Comparison of ENCODE assay signal across 25 cellular contexts in genomic region chr4:158538911-158539310, GRCh38. TPM values are rescaled to one million over a fixed set of nuclear protein-coding genes. Genes with fewer than 3 reads are reported as not detected.
DNase-seq lines count a peak whose midpoint lies in the region; ATAC-seq and TF ChIP-seq lines count a peak whose summit lies in the region.
"Had no signal": no experiment of that assay in that cellular context is flagged by ENCODE, and none has a peak within 500 bp of the region (broad histone marks: within the 10 kb centered on the region; RNA-seq: fewer than 3 reads in every experiment).

No MANE protein-coding gene starts in this region.

- no peaks in the 10 kb centered on the region for H3K27me3 ChIP-seq in lung (ENCODE audit: control insufficient read depth, insufficient read depth)
- H3K27me3 ChIP-seq in CD4-positive, alpha-beta T cell (ENCODE audit: control insufficient read depth, insufficient read depth, low read length), result no peaks in the 10 kb centered on the region
- H3K27me3 ChIP-seq: stomach, tibial nerve had no signal

- WGBS in lung, 2 donors, result 40 to 54% methylated on average over 4 of the region's 4 CpGs

- H3K4me1 Mint-ChIP-seq in CD4-positive, alpha-beta T cell (ENCODE audit: low read depth), result no peaks in the 10 kb centered on the region

- peaks cover 12% of the 10 kb centered on the region for H3K27me3 Mint-ChIP-seq in CD4-positive, alpha-beta T cell

- no peaks in the 10 kb centered on the region for H3K4me1 ChIP-seq in lung (ENCODE audit: control insufficient read depth in 2 of 2, insufficient read depth in 2 of 2, low read length in 2 of 2)
- H3K4me1 ChIP-seq: psoas muscle, stomach, tibial nerve had no signal

- no peaks in the 10 kb centered on the region for H3K36me3 Mint-ChIP-seq in CD4-positive, alpha-beta T cell (ENCODE audit: low read depth)
- H3K36me3 Mint-ChIP-seq: activated naive CD8-positive, alpha-beta T cell had no signal

- no peak overlapping the region for H3K27ac Mint-ChIP-seq in CD4-positive, alpha-beta T cell
- H3K27ac Mint-ChIP-seq: activated naive CD8-positive, alpha-beta T cell had no signal

- H3K27ac ChIP-seq in lung (ENCODE audit: low read depth in 1 of 2, low read length in 1 of 2), result no peak overlapping the region
- no peak overlapping the region for H3K27ac ChIP-seq in CD4-positive, alpha-beta T cell (ENCODE audit: low read depth, low read length)
- H3K27ac ChIP-seq: C4-2B, PC-9, psoas muscle, stomach, tibial nerve, VCaP had no signal

- intact Hi-C loops in CD4-positive, alpha-beta T cell (cut with DNase I, micrococcal nuclease), result no loop called here

- no peak for TF ChIP-seq CTCF in lung (IDR thresholded peaks at IDR 0.05; ENCODE audit: control extremely low read depth, extremely low read depth)
- TF ChIP-seq CTCF in CD4-positive, alpha-beta T cell (IDR thresholded peaks at IDR 0.05), result no peak

- peak; percentile 31 for ATAC-seq in HG03175 (IDR thresholded peaks at IDR 0.05; ENCODE audit: unreplicated experiment)
- peak; percentile 38 for ATAC-seq in lung (ENCODE audit: insufficient read depth, low FRiP score)
- no peak for ATAC-seq in HG02870 (IDR thresholded peaks at IDR 0.05; ENCODE audit: unreplicated experiment)
- no peak for ATAC-seq in HG02840 (IDR thresholded peaks at IDR 0.05; ENCODE audit: low FRiP score, unreplicated experiment)
- ATAC-seq in CD4-positive, alpha-beta T cell (ENCODE audit: poor library complexity), result no peak
- ATAC-seq: psoas muscle had no signal

- CTCF ChIA-PET in CD4-positive, alpha-beta T cell (lab: Charles Lee), result no interaction called here

- H3K9me3 Mint-ChIP-seq in CD4-positive, alpha-beta T cell, result no peaks in the 10 kb centered on the region

- no peaks in the 10 kb centered on the region for H3K36me3 ChIP-seq in lung (ENCODE audit: control insufficient read depth in 2 of 2, insufficient read depth in 2 of 2, low read length in 2 of 2)
- H3K36me3 ChIP-seq: stomach, tibial nerve had no signal

- no peak overlapping the region for H3K4me3 ChIP-seq in lung
- H3K4me3 ChIP-seq: GM23248, PC-9, psoas muscle, stomach, tibial nerve had no signal

- H3K9me3 ChIP-seq in lung (ENCODE audit: control insufficient read depth in 2 of 2, insufficient read depth in 1 of 2, low read length in 1 of 2), result no peaks in the 10 kb centered on the region
- H3K9me3 ChIP-seq in CD4-positive, alpha-beta T cell (ENCODE audit: control insufficient read depth, low read length), result no peaks in the 10 kb centered on the region
- H3K9me3 ChIP-seq: psoas muscle, stomach, tibial nerve had no signal

- peak; percentile 53 to 81 for DNase-seq in NOMO-1 (lab: John Stamatoyannopoulos, UW; ENCODE audit: unreplicated experiment in 2 of 2)
- peak; percentile 24 for DNase-seq in UCSD-AML1 (lab: John Stamatoyannopoulos, UW; ENCODE audit: unreplicated experiment)
- no peak for DNase-seq in lung (ENCODE audit: low spot score)
- no peak for DNase-seq in NCI-H1930 (lab: John Stamatoyannopoulos, UW)
- DNase-seq in CD4-positive, alpha-beta T cell, result no peak
- DNase-seq: activated CD4-positive, alpha-beta T cell treated with anti-CD3 and anti-CD28 coated beads for 48 hours; aorta; NCI-H2081 treated with DMSO at 0.1 percent for 48 hours; NCI-H774; PC-9; psoas muscle; SHP77; stomach had no signal

- H3K4me3 Mint-ChIP-seq in CD4-positive, alpha-beta T cell, result no peak overlapping the region
- H3K4me3 Mint-ChIP-seq: activated naive CD8-positive, alpha-beta T cell had no signal

- POLR2A ChIA-PET in CD4-positive, alpha-beta T cell (lab: Charles Lee), result no interaction called here

RNA-seq across cellular contexts. Expression of gene RXFP1, which starts 17.2 kb away (rescaled TPM):
- total RNA-seq in lung, result 10 to 100 TPM in 1 of 2 donors, 1 to 10 TPM in 1; 2.5 to 10.7 TPM
- polyA plus RNA-seq in lung, result 1 to 10 TPM; 1.5 to 2.8 TPM
- total RNA-seq in CD4-positive, alpha-beta T cell, result not detected
- total RNA-seq: cardiac septum; dermis microvascular lymphatic vessel endothelial cell; kidney epithelial cell; PC-9; psoas muscle; T-helper 1 cell treated with Interleukin-12 subunit alpha and Interleukin-12 subunit beta and Interleukin-4 antibody, amounts not matched to agents 30 ng/mL and 1 ng/mL, for 36 hours; tibial nerve had no signal

Comparison
In these comparisons a context has a peak if more than half of its experiments do, and no peak if none do; other contexts are left out.
1. ATAC-seq: peak in HG03175 (single experiment) and lung (single experiment); none in HG02870 (single experiment), HG02840 (single experiment) and CD4-positive, alpha-beta T cell (single experiment).
2. DNase-seq: peak in NOMO-1 (2 of 2) and UCSD-AML1 (single experiment); none in lung (single experiment), NCI-H1930 (0 of 2) and CD4-positive, alpha-beta T cell (0 of 10).